ENCODE assay signal across 9 cellular contexts in the genomic region with DNA sequence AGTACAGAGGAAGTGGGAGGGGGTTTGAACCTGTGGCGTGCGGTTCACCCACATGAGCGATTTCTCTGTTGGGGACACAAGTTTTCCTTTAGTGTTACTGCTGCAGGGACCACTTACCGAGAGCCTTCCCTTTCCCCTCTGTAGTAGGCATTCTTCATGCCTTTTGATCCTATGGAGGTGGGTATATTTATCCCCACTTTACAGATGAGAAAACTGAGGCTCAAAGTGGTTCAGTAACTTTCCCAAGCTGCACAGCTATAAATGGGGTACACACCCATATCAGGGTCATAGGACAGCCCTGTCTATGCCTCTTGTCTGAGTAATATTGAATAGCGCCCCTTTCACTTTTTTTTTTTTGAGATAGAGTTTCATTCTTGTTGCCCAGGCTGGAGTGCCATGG. TPM values are rescaled to one million over a fixed set of nuclear protein-coding genes. Genes with fewer than 3 reads are reported as not detected.
"Had no signal": no experiment of that assay in that cellular context is flagged by ENCODE, and none has a peak within 500 bp of the region (broad histone marks: within the 10 kb centered on the region; RNA-seq: fewer than 3 reads in every experiment).

No MANE protein-coding gene starts in this region.

- FAIRE-seq: H54, HTR-8/SVneo had no signal

- H3K4me3 ChIP-seq: GM23248 had no signal

- H3K9ac ChIP-seq: GM23248 had no signal

- H2AFZ ChIP-seq: GM23248 had no signal

- DNase-seq: GM23248, GOT3, H9, HCEC 1CT, KG1 had no signal

- H3K27ac ChIP-seq: GM23248 had no signal

RNA-seq across cellular contexts. Expression of a gene that starts 3.3 kb away (rescaled TPM):
- total RNA-seq: GM23248, HT-29 had no signal
- polyA plus RNA-seq: GM23248, IgD-negative memory B cell had no signal
